In genomic region chr7:29330136-29330535, GRCh38 we compare ENCODE assay signal across 13 cellular contexts.
DNase-seq lines count a peak whose midpoint lies in the region; ATAC-seq and TF ChIP-seq lines count a peak whose summit lies in the region.
"Had no signal": no experiment of that assay in that cellular context is flagged by ENCODE, and none has a peak within 500 bp of the region (broad histone marks: within the 10 kb centered on the region; RNA-seq: fewer than 3 reads in every experiment).

No MANE protein-coding gene starts in this region.

- H3K9me3 ChIP-seq in hepatocyte (ENCODE audit: low read depth) = no peaks in the 10 kb centered on the region

- H3K4me1 ChIP-seq in hepatocyte (ENCODE audit: insufficient read depth) = peaks cover 22% of the 10 kb centered on the region

- H3K27me3 Mint-ChIP-seq in activated naive CD8-positive, alpha-beta T cell = no peaks in the 10 kb centered on the region
- H3K27me3 Mint-ChIP-seq in activated naive CD8-positive, alpha-beta T cell treated with anti-CD3 and anti-CD28 coated beads, Interleukin-2, amount 50 U/mL, for 24 hours = no peaks in the 10 kb centered on the region

- H3K27me3 ChIP-seq in hepatocyte = no peaks in the 10 kb centered on the region

- H3K4me1 Mint-ChIP-seq in activated naive CD8-positive, alpha-beta T cell (ENCODE audit: low read depth) = peaks cover 18% of the 10 kb centered on the region
- peaks cover 16% of the 10 kb centered on the region for H3K4me1 Mint-ChIP-seq in activated naive CD8-positive, alpha-beta T cell treated with anti-CD3 and anti-CD28 coated beads, Interleukin-2, amount 50 U/mL, for 24 hours

- peak overlapping the region; percentile 54 for H3K27ac ChIP-seq in hepatocyte
- H3K27ac ChIP-seq: KMS-11, RWPE1 had no signal

- TF ChIP-seq CTCF in hepatocyte (IDR thresholded peaks at IDR 0.05; ENCODE audit: poor library complexity) = no peak

- no peak overlapping the region for H3K4me3 ChIP-seq in hepatocyte

- no peak overlapping the region for H3K4me3 Mint-ChIP-seq in activated naive CD8-positive, alpha-beta T cell
- H3K4me3 Mint-ChIP-seq in activated naive CD8-positive, alpha-beta T cell treated with anti-CD3 and anti-CD28 coated beads, Interleukin-2, amount 50 U/mL, for 24 hours = no peak overlapping the region
- H3K4me3 Mint-ChIP-seq: HFFc6 had no signal

- no peak for DNase-seq in activated naive CD8-positive, alpha-beta T cell treated with anti-CD3 and anti-CD28 coated beads, Interleukin-2, amount 50 U/mL, for 24 hours
- DNase-seq in NCI-H748 (lab: John Stamatoyannopoulos, UW; ENCODE audit: unreplicated experiment) (peak; percentile 43), hepatocyte (ENCODE audit: low spot score) (no peak), ureter (ENCODE audit: low spot score) (no peak), KG1 (lab: John Stamatoyannopoulos, UW) (no peak)
- DNase-seq in activated CD8-positive, alpha-beta memory T cell treated with anti-CD3 and anti-CD28 coated beads for 24 hours = no peak
- DNase-seq: HFFc6; NCI-H187; NCI-H526; NK-92 treated with Interleukin-12 subunit alpha and Interleukin-12 subunit beta, amount 100 ng/mL, for 24 hours had no signal

- no peak overlapping the region for H3K4me2 ChIP-seq in hepatocyte
- H3K4me2 ChIP-seq: KMS-11 had no signal

- H3K79me2 ChIP-seq in hepatocyte = no peaks in the 10 kb centered on the region

- ATAC-seq in activated naive CD8-positive, alpha-beta T cell treated with anti-CD3 and anti-CD28 coated beads, Interleukin-2, amount 50 U/mL, for 24 hours = no peak

- H4K20me1 ChIP-seq in hepatocyte (ENCODE audit: insufficient read depth, poor library complexity, severe bottlenecking) = no peaks in the 10 kb centered on the region

- WGBS in hepatocyte (ENCODE audit: low lambda C conversion rate, missing lambda C conversion rate) = 95% methylated on average over 5 of the region's 5 CpGs

- no peak overlapping the region for H2AFZ ChIP-seq in hepatocyte

- H3K9me2 ChIP-seq in hepatocyte (replicated peaks; ENCODE audit: insufficient read depth) = no peaks in the 10 kb centered on the region

- H3K27ac Mint-ChIP-seq in activated naive CD8-positive, alpha-beta T cell = peak overlapping the region; percentile 18
- H3K27ac Mint-ChIP-seq in activated naive CD8-positive, alpha-beta T cell treated with anti-CD3 and anti-CD28 coated beads, Interleukin-2, amount 50 U/mL, for 24 hours = no peak overlapping the region
- H3K27ac Mint-ChIP-seq: HFFc6 had no signal

- H3K36me3 ChIP-seq in hepatocyte (replicated peaks; ENCODE audit: insufficient read depth, low read depth) = no peaks in the 10 kb centered on the region

- no peaks in the 10 kb centered on the region for H3K9me3 Mint-ChIP-seq in activated naive CD8-positive, alpha-beta T cell (ENCODE audit: low read depth)
- H3K9me3 Mint-ChIP-seq in activated naive CD8-positive, alpha-beta T cell treated with anti-CD3 and anti-CD28 coated beads, Interleukin-2, amount 50 U/mL, for 24 hours = no peaks in the 10 kb centered on the region

- H3K36me3 Mint-ChIP-seq in activated naive CD8-positive, alpha-beta T cell = no peaks in the 10 kb centered on the region
- H3K36me3 Mint-ChIP-seq in activated naive CD8-positive, alpha-beta T cell treated with anti-CD3 and anti-CD28 coated beads, Interleukin-2, amount 50 U/mL, for 24 hours (ENCODE audit: low read depth) = no peaks in the 10 kb centered on the region
